In genomic region chr17:75516255-75516618, GRCh38 we compare ENCODE assay signal across 8 cellular contexts. TPM values are rescaled to one million over a fixed set of nuclear protein-coding genes. Genes with fewer than 3 reads are reported as not detected.
A peak's percentile ranks its signal among the peaks of the same experiment; 100 is the strongest.
DNase-seq lines count a peak whose midpoint lies in the region; ATAC-seq, FAIRE-seq and TF ChIP-seq lines count a peak whose summit lies in the region.

TSS of gene TSEN54 (plus strand) at chr17:75516528. CDS start at chr17:75516561, 33 bp downstream.

- ATAC-seq in A549 (peak; percentile 80 to 90), GM18868 (IDR thresholded peaks at IDR 0.05; ENCODE audit: unreplicated experiment) (peak; percentile 69), HG03135 (IDR thresholded peaks at IDR 0.05; ENCODE audit: unreplicated experiment) (peak; percentile 57), activated B cell treated with CpG ODN at 0.5 μM for 24 hours (ENCODE audit: low read depth) (peak; percentile 83)

- H3K4me2 ChIP-seq in A549, result peak within 1 kb of the TSS; percentile 98

- peaks cover 10% of the 10 kb centered on the region for H3K36me3 Mint-ChIP-seq in activated B cell treated with CpG ODN at 0.5 μM for 24 hours (ENCODE audit: low read depth)
- peaks cover 6 to 14% (median 8%) of the 10 kb centered on the region in 3 donors for H3K36me3 Mint-ChIP-seq in immature natural killer cell

- H3K4me1 ChIP-seq in A549, result peaks cover 38% of the 10 kb centered on the region
- H3K4me1 ChIP-seq in spleen, result peaks cover 8 to 79% (median 52%) of the 10 kb centered on the region in 6 donors

- H3K4me3 ChIP-seq in A549 (peak within 1 kb of the TSS; percentile 89), bronchial epithelial cell (ENCODE audit: low read depth, low read length) (peak within 1 kb of the TSS; percentile 75), spleen (peak within 1 kb of the TSS; percentile 70 to 99 (median 94))

- TF ChIP-seq CTCF in A549 (IDR thresholded peaks at IDR 0.05) (no peak), activated B cell treated with CpG ODN at 0.5 μM for 24 hours (IDR thresholded peaks at IDR 0.05) (no peak), bronchial epithelial cell (IDR thresholded peaks at IDR 0.05; ENCODE audit: insufficient read depth, low read length, severe bottlenecking) (no peak), spleen (IDR thresholded peaks at IDR 0.05 in 8 of 11, conservative IDR thresholded peaks at IDR 0.05 in 3 of 11) (no peak)

- POLR2A ChIA-PET in A549 (lab: Yijun Ruan, JAX) (interaction anchor here (0.6 to 1.7 kb wide), 10 partner anchors 9 to 264 kb away, joined by 3 to 19 read pairs (median 5); partner anchors contain the start of genes GRB2, LLGL2, MIF4GD and SLC25A19), activated B cell treated with CpG ODN at 0.5 μM for 24 hours (lab: Charles Lee) (interaction anchor here (0.6 to 1.9 kb wide), 19 partner anchors 9 to 965 kb away, joined by 3 to 38 read pairs (median 4); partner anchors contain the start of genes GGA3, LLGL2, MIF4GD and MRPS7)

- no peaks in the 10 kb centered on the region for H3K9me3 ChIP-seq in A549
- H3K9me3 ChIP-seq in spleen, result no peaks in the 10 kb centered on the region

- H3K4me3 Mint-ChIP-seq in activated B cell treated with CpG ODN at 0.5 μM for 24 hours (peak within 1 kb of the TSS; percentile 82), immature natural killer cell (peak within 1 kb of the TSS; percentile 87 to 95 (median 91))

- TF ChIP-seq POLR2A in A549 (IDR thresholded peaks at IDR 0.05; ENCODE audit: low read length) (peak; percentile 69), spleen (IDR thresholded peaks at IDR 0.05) (no peak)

- H3K27me3 ChIP-seq in bronchial epithelial cell (ENCODE audit: control insufficient read depth, insufficient read depth, low read length) (no peaks in the 10 kb centered on the region), spleen (replicated peaks in 1 of 7) (peaks cover 0 to 18% (median 0%) of the 10 kb centered on the region in 7 donors)

- peaks cover 22% of the 10 kb centered on the region for H3K4me1 Mint-ChIP-seq in activated B cell treated with CpG ODN at 0.5 μM for 24 hours
- H3K4me1 Mint-ChIP-seq in immature natural killer cell, result peaks cover 30 to 33% of the 10 kb centered on the region in 2 donors

- no peak for TF ChIP-seq RAD21 in A549 (conservative IDR thresholded peaks at IDR 0.05 in 1 of 2, IDR thresholded peaks at IDR 0.05 in 1 of 2)

- TF ChIP-seq EP300 in A549 (IDR thresholded peaks at IDR 0.05), result no peak

- FAIRE-seq in A549 (lab: Jason Lieb, UNC) (no peak), bronchial epithelial cell (lab: Jason Lieb, UNC) (no peak)

- CTCF ChIA-PET in A549 (lab: Yijun Ruan, JAX) (interaction anchor here (0.6 to 7.1 kb wide), 53 partner anchors 8 to 380 kb away, joined by 3 to 55 read pairs (median 5); partner anchors contain the start of genes GALK1, LLGL2, MIF4GD and SMIM5), activated B cell treated with CpG ODN at 0.5 μM for 24 hours (lab: Charles Lee) (interaction anchor here (0.6 to 1.8 kb wide), 12 partner anchors 10 to 246 kb away, joined by 3 to 16 read pairs (median 4); partner anchors contain the start of genes LLGL2, MIF4GD, SLC25A19 and SMIM5)

- intact Hi-C loops in activated B cell treated with CpG ODN at 0.5 μM for 24 hours (cut with micrococcal nuclease), result loop anchor here (1.0 to 5.0 kb wide), 9 partner anchors 9 to 244 kb away; partner anchors contain the start of genes GRB2, LLGL2, MIF4GD and SLC25A19
- intact Hi-C loops in spleen (cut with DNase I; ENCODE audit: low total_unique reads), result loop anchor here (5.0 to 10.0 kb wide), 2 partner anchors 71 to 91 kb away; partner anchors contain the start of gene MYO15B

- H3K27me3 Mint-ChIP-seq in activated B cell treated with CpG ODN at 0.5 μM for 24 hours, result no peaks in the 10 kb centered on the region
- H3K27me3 Mint-ChIP-seq in immature natural killer cell (ENCODE audit: low read depth in 3 of 3), result peaks cover 3 to 17% (median 16%) of the 10 kb centered on the region in 3 donors

- H3K36me3 ChIP-seq in bronchial epithelial cell (ENCODE audit: control insufficient read depth, insufficient read depth, low read length) (peaks cover 6% of the 10 kb centered on the region), spleen (peaks cover 0 to 38% (median 16%) of the 10 kb centered on the region in 6 donors)

- H3K9me3 Mint-ChIP-seq in activated B cell treated with CpG ODN at 0.5 μM for 24 hours, result no peaks in the 10 kb centered on the region
- no peaks in the 10 kb centered on the region for H3K9me3 Mint-ChIP-seq in immature natural killer cell

- H3K27ac ChIP-seq in A549 (peak within 1 kb of the TSS; percentile 91 to 98), spleen (peak within 1 kb of the TSS; percentile 60 to 90 (median 84))

- H3K27ac Mint-ChIP-seq in activated B cell treated with CpG ODN at 0.5 μM for 24 hours, result peak within 1 kb of the TSS; percentile 11
- peak within 1 kb of the TSS; percentile 96 to 100 (median 98) for H3K27ac Mint-ChIP-seq in immature natural killer cell

- WGBS in A549 (ENCODE audit: missing lambda C conversion rate), result 8% methylated on average over 4 of the region's 45 CpGs
- WGBS in spleen, 5 donors, result 0 to 1% (median 0%) methylated on average over 24 to 45 of the region's 45 CpGs; no CpG with 5 or more reads in 1 of the 5 donors

- DNase-seq in A549 (ENCODE audit: low read depth in 1 of 2, low spot score in 1 of 2) (peak; percentile 93 to 98), NCI-H345 (lab: John Stamatoyannopoulos, UW) (peak; percentile 98), activated B cell treated with CpG ODN at 0.5 μM for 24 hours (peak; percentile 95), bronchial epithelial cell (ENCODE audit: low read depth) (peak; percentile 73), immature natural killer cell (peak; percentile 92 to 94 (median 94)), spleen (peak; percentile 99)

TF ChIP-seq in A549, 52 proteins besides CTCF, POLR2A, EP300 and RAD21 (continues in another document):
- TF ChIP-seq FOSL2 (IDR thresholded peaks at IDR 0.05) (no peak), FOSL2 (CRISPR knock-in tag; IDR thresholded peaks at IDR 0.05) (no peak; the same call in 1 of the 2 replicates), SMC3 (IDR thresholded peaks at IDR 0.05) (no peak; the same call in 2 of the 3 replicates), HES2 (IDR thresholded peaks at IDR 0.05) (no peak), CBX8 (IDR thresholded peaks at IDR 0.05) (no peak), MAFK (IDR thresholded peaks at IDR 0.05; ENCODE audit: partially characterized antibody) (no peak), BCL3 (IDR thresholded peaks at IDR 0.05) (0 out of 3 replicates have a peak, but pooled peaks have one; percentile 38), MYC (IDR thresholded peaks at IDR 0.05; ENCODE audit: borderline replicate concordance, low read length) (0 out of 2 replicates have a peak, but pooled peaks have one; percentile 11), ZSCAN20 (CRISPR knock-in tag; IDR thresholded peaks at IDR 0.05) (0 out of 2 replicates have a peak, but pooled peaks have one; percentile 29), RCOR1 (IDR thresholded peaks at IDR 0.05; ENCODE audit: low read depth, low read length) (no peak), EHMT2 (IDR thresholded peaks at IDR 0.05; ENCODE audit: low read depth) (0 out of 2 replicates have a peak, but pooled peaks have one; percentile 53), MAZ (IDR thresholded peaks at IDR 0.05; ENCODE audit: borderline replicate concordance, low read depth, low read length) (peak; percentile 84; the same call in 1 of the 2 replicates), POLR2AphosphoS2 (conservative IDR thresholded peaks at IDR 0.05; ENCODE audit: low read length) (no peak), HEYL (CRISPR knock-in tag; IDR thresholded peaks at IDR 0.05) (no peak), RNF2 (IDR thresholded peaks at IDR 0.05; ENCODE audit: borderline replicate concordance, low read depth) (no peak; the same call in 1 of the 2 replicates), FOXS1 (CRISPR knock-in tag; IDR thresholded peaks at IDR 0.05) (no peak), KDM1A (IDR thresholded peaks at IDR 0.05; ENCODE audit: low read depth) (0 out of 2 replicates have a peak, but pooled peaks have one; percentile 8), HOXA7 (CRISPR knock-in tag; IDR thresholded peaks at IDR 0.05) (no peak), NFE2L2 (conservative IDR thresholded peaks at IDR 0.05; ENCODE audit: low read length) (no peak), E2F6 (IDR thresholded peaks at IDR 0.05; ENCODE audit: borderline replicate concordance, low read depth) (no peak; the same call in 1 of the 2 replicates)

RNA-seq across cellular contexts. Expression of gene TSEN54, which starts in this region (rescaled TPM):
- polyA plus RNA-seq in A549 (2011; rRNA removed) (24.8 and 42.5 TPM in 2 replicates), A549 (2017; fragmentation: RNase III; extraction: RNeasy Plus Mini Kit Qiagen cat#74134 plus additional on column Dnase treatment) (37.7 to 38.4 TPM (median 38.3 TPM) in 3 replicates), immature natural killer cell (100 to 1,000 TPM; 205 to 238 (median 209) TPM), spleen (10 to 100 TPM; 40.8 to 87.8 (median 68.9) TPM)
- 61.5 and 68.2 TPM in 2 replicates for polyA plus RNA-seq in A549 (2012; cell fraction: cytosol; rRNA removed)
- polyA plus RNA-seq in A549 (2012; cell fraction: nucleus; rRNA removed), result 94.8 and 106 TPM in 2 replicates
- 35.1 and 35.5 TPM in 2 replicates for polyA minus RNA-seq in A549 (2011; rRNA and poly(A)+ RNA removed)
- total RNA-seq in activated B cell treated with CpG ODN at 0.5 μM for 24 hours (21.0 and 24.9 TPM in 2 replicates), bronchial epithelial cell (16.3 and 25.3 TPM in 2 replicates), spleen (10 to 100 TPM; 31.0 to 58.1 (median 35.4) TPM)

Comparison
In these comparisons a context has a peak if more than half of its experiments do, and no peak if none do; other contexts are left out.
1. Peak in every context shown above with its lines: DNase-seq, ATAC-seq, H3K4me3 ChIP-seq and H3K27ac ChIP-seq.